In the genomic region with DNA sequence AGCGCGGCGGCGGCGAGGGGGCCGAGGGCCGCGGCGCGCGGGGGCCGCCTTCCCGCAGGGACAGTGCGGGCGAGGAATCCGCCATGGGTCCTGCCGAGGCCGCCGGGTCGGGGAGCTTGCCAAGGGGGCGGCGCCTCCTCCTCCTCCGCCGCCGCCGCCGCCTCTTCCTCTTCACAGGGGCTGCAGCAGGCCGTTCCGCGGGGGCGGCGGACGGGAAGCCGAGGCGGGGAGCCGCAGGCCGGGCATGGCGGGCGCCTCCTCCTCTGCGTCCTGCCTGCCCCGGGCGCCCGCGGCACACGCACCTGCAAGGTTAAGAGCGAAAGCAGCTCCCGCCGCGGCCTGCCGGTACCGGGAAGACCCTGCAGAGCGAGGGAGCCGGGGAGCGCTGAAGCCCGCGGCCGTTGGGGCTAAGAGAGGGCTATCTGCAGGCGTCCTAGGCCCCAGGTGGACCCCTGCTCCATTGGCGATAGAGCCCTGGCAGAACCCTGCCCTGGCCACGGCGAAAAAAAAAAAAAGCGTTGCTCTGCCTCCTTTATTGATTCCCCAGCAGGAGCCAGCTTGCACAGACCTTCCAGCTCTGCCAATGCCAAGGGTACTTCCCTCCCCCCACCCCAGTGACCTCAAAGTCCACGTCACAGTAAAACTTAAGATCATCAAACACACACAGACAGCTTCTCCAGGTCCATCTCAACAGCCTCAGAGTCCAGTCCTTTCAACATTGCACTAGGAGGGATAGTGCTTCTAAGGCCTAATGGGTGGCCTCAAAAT, we compare ENCODE assay signal across 8 cellular contexts. TPM values are rescaled to one million over a fixed set of nuclear protein-coding genes. Genes with fewer than 3 reads are reported as not detected.
DNase-seq lines count a peak whose midpoint lies in the region; ATAC-seq and TF ChIP-seq lines count a peak whose summit lies in the region.

Gene LYSMD2, minus strand, starts transcription at position 118 of the 768 bp plus-strand sequence. Its CDS starts 33 bp downstream, at position 85.

- no peaks in the 10 kb centered on the region for H3K9me3 ChIP-seq in heart right ventricle
- H3K9me3 ChIP-seq in vagina = no peaks in the 10 kb centered on the region

- no peaks in the 10 kb centered on the region for H3K27me3 ChIP-seq in HL-60 (ENCODE audit: insufficient read depth, poor library complexity, severe bottlenecking)
- H3K27me3 ChIP-seq in heart right ventricle = no peaks in the 10 kb centered on the region
- no peaks in the 10 kb centered on the region for H3K27me3 ChIP-seq in vagina

- no peaks in the 10 kb centered on the region for H3K36me3 ChIP-seq in heart right ventricle
- no peaks in the 10 kb centered on the region for H3K36me3 ChIP-seq in vagina

- no peaks in the 10 kb centered on the region for H3K27me3 Mint-ChIP-seq in activated naive CD8-positive, alpha-beta T cell treated with anti-CD3 and anti-CD28 coated beads, Interleukin-2, amount 50 U/mL, for 24 hours

- intact Hi-C loops in heart right ventricle (cut with DNase I) (loop anchor here in 1 of 10 donors (5.0 kb wide), 1 partner anchor 55 kb away; the partner anchor contains the start of gene SCG3), posterior cingulate gyrus (cut with DNase I) (loop anchor here (5.0 kb wide), 1 partner anchor 40 kb away; no protein-coding TSS in a partner anchor), vagina (cut with DNase I) (no loop called here)

- H3K27ac ChIP-seq in C4-2B (peak within 1 kb of the TSS; percentile 88), HL-60 (replicated peaks) (peak within 1 kb of the TSS; percentile 72), heart right ventricle (peak within 1 kb of the TSS; percentile 71 to 92 (median 88)), vagina (peak within 1 kb of the TSS; percentile 88)

- no peak for TF ChIP-seq CTCF in C4-2B (conservative IDR thresholded peaks at IDR 0.05)
- no peak for TF ChIP-seq CTCF in HL-60 (IDR thresholded peaks at IDR 0.05; ENCODE audit: insufficient read depth, low read length)
- no peak for TF ChIP-seq CTCF in heart right ventricle (IDR thresholded peaks at IDR 0.05)
- no peak for TF ChIP-seq CTCF in vagina (IDR thresholded peaks at IDR 0.05)

- ATAC-seq in GM19351 (IDR thresholded peaks at IDR 0.05; ENCODE audit: unreplicated experiment) (peak; percentile 49), SK-N-SH treated with all-trans-retinoic acid at 6 μM for 48 hours (peak; percentile 71), heart right ventricle (peak; percentile 92 to 98 (median 94))
- peak; percentile 18 for ATAC-seq in activated naive CD8-positive, alpha-beta T cell treated with anti-CD3 and anti-CD28 coated beads, Interleukin-2, amount 50 U/mL, for 24 hours

- H3K4me1 ChIP-seq in heart right ventricle (peaks cover 4 to 42% (median 30%) of the 10 kb centered on the region in 9 donors), vagina (peaks cover 22% of the 10 kb centered on the region)

- H3K4me1 Mint-ChIP-seq in activated naive CD8-positive, alpha-beta T cell treated with anti-CD3 and anti-CD28 coated beads, Interleukin-2, amount 50 U/mL, for 24 hours = peaks cover 52% of the 10 kb centered on the region

- H3K36me3 Mint-ChIP-seq in activated naive CD8-positive, alpha-beta T cell treated with anti-CD3 and anti-CD28 coated beads, Interleukin-2, amount 50 U/mL, for 24 hours (ENCODE audit: low read depth) = peaks cover 8% of the 10 kb centered on the region

- H3K4me3 Mint-ChIP-seq in activated naive CD8-positive, alpha-beta T cell treated with anti-CD3 and anti-CD28 coated beads, Interleukin-2, amount 50 U/mL, for 24 hours = peak within 1 kb of the TSS; percentile 84

- H3K4me3 ChIP-seq in HL-60 (replicated peaks; ENCODE audit: insufficient read depth, low read length) = peak within 1 kb of the TSS; percentile 73
- H3K4me3 ChIP-seq in heart right ventricle = peak within 1 kb of the TSS; percentile 66 to 93 (median 78)
- H3K4me3 ChIP-seq in vagina = peak within 1 kb of the TSS; percentile 71 to 95

- 1% methylated on average over 47 to 63 of the region's 63 CpGs for WGBS in heart right ventricle, 2 donors

- H3K27ac Mint-ChIP-seq in activated naive CD8-positive, alpha-beta T cell treated with anti-CD3 and anti-CD28 coated beads, Interleukin-2, amount 50 U/mL, for 24 hours = peak within 1 kb of the TSS; percentile 93

- peak in 1 of 2 donors; percentile 29 for TF ChIP-seq POLR2A in vagina (IDR thresholded peaks at IDR 0.05)

- DNase-seq in HL-60 (ENCODE audit: low read depth in 1 of 2, low spot score in 1 of 2) (peak in 1 of 2 experiments; percentile 68), heart right ventricle (peak; percentile 86 to 87), posterior cingulate gyrus (peak; percentile 48 to 95 (median 68)), vagina (ENCODE audit: extremely low spot score in 2 of 2) (peak in 1 of 2 donors; percentile 64)
- peak; percentile 70 for DNase-seq in activated naive CD8-positive, alpha-beta T cell treated with anti-CD3 and anti-CD28 coated beads, Interleukin-2, amount 50 U/mL, for 24 hours

- no peaks in the 10 kb centered on the region for H3K9me3 Mint-ChIP-seq in activated naive CD8-positive, alpha-beta T cell treated with anti-CD3 and anti-CD28 coated beads, Interleukin-2, amount 50 U/mL, for 24 hours

TF ChIP-seq in SK-N-SH treated with all-trans-retinoic acid at 6 μM for 48 hours, 23 proteins besides CTCF, POLR2A, EP300 and RAD21 (continues in another document):
- TF ChIP-seq TOX (CRISPR knock-in tag; IDR thresholded peaks at IDR 0.05; ENCODE audit: borderline replicate concordance) (no peak), CREB5 (CRISPR knock-in tag; IDR thresholded peaks at IDR 0.05; ENCODE audit: low read depth) (no peak), SNAI2 (CRISPR knock-in tag; IDR thresholded peaks at IDR 0.05) (no peak), PATZ1 (CRISPR knock-in tag; IDR thresholded peaks at IDR 0.05; ENCODE audit: borderline replicate concordance) (no peak), ZNF70 (CRISPR knock-in tag; IDR thresholded peaks at IDR 0.05) (no peak), TCF4 (CRISPR knock-in tag; IDR thresholded peaks at IDR 0.05; ENCODE audit: borderline replicate concordance) (no peak)
- TF ChIP-seq, protein P1, sequence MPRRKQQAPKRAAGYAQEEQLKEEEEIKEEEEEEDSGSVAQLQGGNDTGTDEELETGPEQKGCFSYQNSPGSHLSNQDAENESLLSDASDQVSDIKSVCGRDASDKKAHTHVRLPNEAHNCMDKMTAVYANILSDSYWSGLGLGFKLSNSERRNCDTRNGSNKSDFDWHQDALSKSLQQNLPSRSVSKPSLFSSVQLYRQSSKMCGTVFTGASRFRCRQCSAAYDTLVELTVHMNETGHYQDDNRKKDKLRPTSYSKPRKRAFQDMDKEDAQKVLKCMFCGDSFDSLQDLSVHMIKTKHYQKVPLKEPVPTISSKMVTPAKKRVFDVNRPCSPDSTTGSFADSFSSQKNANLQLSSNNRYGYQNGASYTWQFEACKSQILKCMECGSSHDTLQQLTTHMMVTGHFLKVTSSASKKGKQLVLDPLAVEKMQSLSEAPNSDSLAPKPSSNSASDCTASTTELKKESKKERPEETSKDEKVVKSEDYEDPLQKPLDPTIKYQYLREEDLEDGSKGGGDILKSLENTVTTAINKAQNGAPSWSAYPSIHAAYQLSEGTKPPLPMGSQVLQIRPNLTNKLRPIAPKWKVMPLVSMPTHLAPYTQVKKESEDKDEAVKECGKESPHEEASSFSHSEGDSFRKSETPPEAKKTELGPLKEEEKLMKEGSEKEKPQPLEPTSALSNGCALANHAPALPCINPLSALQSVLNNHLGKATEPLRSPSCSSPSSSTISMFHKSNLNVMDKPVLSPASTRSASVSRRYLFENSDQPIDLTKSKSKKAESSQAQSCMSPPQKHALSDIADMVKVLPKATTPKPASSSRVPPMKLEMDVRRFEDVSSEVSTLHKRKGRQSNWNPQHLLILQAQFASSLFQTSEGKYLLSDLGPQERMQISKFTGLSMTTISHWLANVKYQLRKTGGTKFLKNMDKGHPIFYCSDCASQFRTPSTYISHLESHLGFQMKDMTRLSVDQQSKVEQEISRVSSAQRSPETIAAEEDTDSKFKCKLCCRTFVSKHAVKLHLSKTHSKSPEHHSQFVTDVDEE (CRISPR knock-in tag; IDR thresholded peaks at IDR 0.05) = no peak

RNA-seq across cellular contexts. Expression of gene LYSMD2, which starts in this region (rescaled TPM):
- total RNA-seq in heart right ventricle (1 to 10 TPM; 1.7 to 8.6 (median 3.9) TPM), vagina (16.9 TPM)
- 1 to 10 TPM; 5.0 to 8.6 TPM for polyA plus RNA-seq in heart right ventricle

Comparison
In these comparisons a context has a peak if more than half of its experiments do, and no peak if none do; other contexts are left out.
1. ATAC-seq: peak in every context shown above with its lines; median percentile 94 in heart right ventricle; 71 in SK-N-SH treated with all-trans-retinoic acid at 6 μM for 48 hours; 49 in GM19351; 18 in activated naive CD8-positive, alpha-beta T cell treated with anti-CD3 and anti-CD28 coated beads, Interleukin-2, amount 50 U/mL, for 24 hours.